Comparison of ENCODE assay signal across 12 cellular contexts in the genomic region with DNA sequence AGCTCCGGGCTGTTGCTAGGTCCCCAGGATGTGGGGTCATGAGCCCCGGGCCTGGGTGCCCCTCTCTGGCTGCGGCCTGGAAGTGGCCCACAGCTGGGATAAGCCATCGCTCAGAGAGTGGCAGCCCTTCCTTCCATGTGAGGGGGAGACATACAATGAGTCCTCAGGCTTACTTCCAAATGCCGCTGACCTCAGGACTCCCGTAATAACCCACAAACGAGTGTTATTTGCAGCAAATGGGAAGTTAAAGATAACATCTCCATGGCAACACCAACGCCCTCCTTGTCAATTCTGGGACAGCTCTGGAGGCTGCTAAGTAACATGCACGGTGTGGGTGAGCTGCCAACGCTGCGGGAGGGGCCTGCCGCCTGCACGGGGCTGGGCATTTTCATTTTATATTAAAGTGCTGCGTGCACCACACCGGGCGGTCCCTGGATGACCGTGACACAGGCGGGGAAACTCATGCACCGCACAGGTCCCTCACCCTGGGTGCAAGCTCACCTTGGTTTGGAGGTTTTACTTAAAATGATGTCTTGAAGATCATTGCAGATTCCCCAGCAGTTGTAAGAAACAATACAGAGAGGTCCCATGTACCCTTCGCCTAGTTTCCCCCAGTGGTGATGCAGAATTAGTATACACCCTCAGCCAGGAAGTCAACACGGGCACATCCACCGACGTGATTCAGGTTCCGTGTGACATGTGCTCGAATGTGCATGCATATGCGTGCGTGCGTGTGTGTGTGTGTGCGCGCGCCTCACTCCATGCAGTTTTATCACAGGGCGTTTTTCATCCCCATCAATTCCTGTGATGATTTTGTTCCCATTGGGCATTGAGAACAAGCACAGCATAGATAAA.
DNase-seq lines count a peak whose midpoint lies in the region; FAIRE-seq and TF ChIP-seq lines count a peak whose summit lies in the region.
"Had no signal": no experiment of that assay in that cellular context is flagged by ENCODE, and none has a peak within 500 bp of the region (broad histone marks: within the 10 kb centered on the region; RNA-seq: fewer than 3 reads in every experiment).

No MANE protein-coding gene starts in this region.

- no peaks in the 10 kb centered on the region for H3K36me3 ChIP-seq in BE2C
- H3K36me3 ChIP-seq in MG63, result no peaks in the 10 kb centered on the region
- H3K36me3 ChIP-seq: upper lobe of left lung had no signal

- no peak for TF ChIP-seq POLR2A in GM12892 (IDR thresholded peaks at IDR 0.05; ENCODE audit: low read depth, low read length)

- H3K9me3 ChIP-seq in BE2C (no peaks in the 10 kb centered on the region), MG63 (no peaks in the 10 kb centered on the region)
- H3K9me3 ChIP-seq: upper lobe of left lung had no signal

- no peaks in the 10 kb centered on the region for H3K27me3 ChIP-seq in BE2C
- H3K27me3 ChIP-seq in MG63, result no peaks in the 10 kb centered on the region
- H3K27me3 ChIP-seq: upper lobe of left lung had no signal

- DNase-seq in BE2C (peak; percentile 52), NCI-H2227 (lab: John Stamatoyannopoulos, UW; ENCODE audit: unreplicated experiment) (peak; percentile 63), choroid plexus epithelial cell (ENCODE audit: low read depth) (peak; percentile 8), middle frontal gyrus (ENCODE audit: extremely low spot score, low spot score) (peak; percentile 40), MG63 (no peak), GM12892 (ENCODE audit: insufficient read length) (no peak), iPS-NIHi11 (ENCODE audit: low spot score) (no peak), NCI-H524 treated with DMSO at 0.1 percent for 48 hours (lab: John Stamatoyannopoulos, UW) (no peak)
- DNase-seq: activated effector memory CD4-positive, alpha-beta T cell treated with Interleukin-2 at 50 U/mL for 16 hours; NCI-H82; upper lobe of left lung had no signal

- peaks cover 27% of the 10 kb centered on the region for H3K4me1 ChIP-seq in BE2C
- H3K4me1 ChIP-seq: upper lobe of left lung had no signal

- peak overlapping the region; percentile 27 for H3K4me3 ChIP-seq in BE2C (ENCODE audit: low read depth, low read length)
- no peak overlapping the region for H3K4me3 ChIP-seq in choroid plexus epithelial cell (ENCODE audit: low read depth, low read length)
- H3K4me3 ChIP-seq in MG63, result no peak overlapping the region
- H3K4me3 ChIP-seq: upper lobe of left lung had no signal

- FAIRE-seq in GM12892 (lab: Jason Lieb, UNC), result no peak
- FAIRE-seq: TTC549 had no signal

- no peak for TF ChIP-seq CTCF in BE2C (IDR thresholded peaks at IDR 0.05; ENCODE audit: low read depth, low read length)
- no peak for TF ChIP-seq CTCF in choroid plexus epithelial cell (conservative IDR thresholded peaks at IDR 0.05; ENCODE audit: low read depth, low read length)

Comparison
In these comparisons a context has a peak if more than half of its experiments do, and no peak if none do; other contexts are left out.
1. DNase-seq: peak in BE2C (single experiment), NCI-H2227 (single experiment), choroid plexus epithelial cell (single experiment) and middle frontal gyrus (single experiment); none in MG63 (single experiment), GM12892 (single experiment), iPS-NIHi11 (single experiment) and NCI-H524 treated with DMSO at 0.1 percent for 48 hours (single experiment).